Comparison of ENCODE assay signal across 8 cellular contexts in the genomic region with DNA sequence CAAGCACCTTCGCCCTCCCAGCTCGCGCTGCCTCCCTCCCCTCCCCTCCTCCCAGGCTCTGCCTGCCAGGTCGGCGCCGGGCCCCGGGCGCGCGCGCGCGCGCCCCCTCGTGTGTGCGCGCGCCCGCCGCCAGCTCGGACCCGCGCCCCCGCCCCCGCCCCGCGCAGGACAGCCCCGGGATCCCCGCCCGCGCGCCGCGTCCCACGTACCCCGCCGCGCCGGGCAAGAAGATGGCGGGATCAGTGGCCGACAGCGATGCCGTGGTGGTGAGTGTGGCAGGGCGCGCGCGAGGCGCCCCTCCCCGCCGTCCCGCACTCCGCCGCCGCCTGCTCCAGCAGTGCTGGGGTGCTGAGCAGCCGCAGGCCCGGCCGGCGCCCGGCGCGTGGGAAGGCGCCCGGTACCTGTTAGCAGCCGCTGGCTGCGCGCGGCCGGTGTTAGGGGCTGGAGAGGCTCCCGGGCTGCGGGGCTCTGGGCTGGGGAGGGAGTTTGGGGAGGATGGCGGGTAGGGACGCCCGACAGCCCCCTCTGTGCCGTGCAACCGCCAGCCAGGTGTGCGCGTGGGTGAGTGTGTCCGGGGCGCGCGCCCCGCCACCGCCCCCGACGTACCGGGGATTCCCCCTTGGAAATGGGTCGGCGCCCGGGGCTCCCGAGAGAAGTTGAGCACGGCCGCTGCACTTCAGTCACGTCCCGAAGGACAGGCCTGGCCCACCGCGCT. TPM values are rescaled to one million over a fixed set of nuclear protein-coding genes. Genes with fewer than 3 reads are reported as not detected.
DNase-seq lines count a peak whose midpoint lies in the region; ATAC-seq and TF ChIP-seq lines count a peak whose summit lies in the region.

No MANE protein-coding gene starts in this region.

- ATAC-seq in left lobe of liver, result peak; percentile 85
- no peak for ATAC-seq in HG03196 (IDR thresholded peaks at IDR 0.05; ENCODE audit: unreplicated experiment)

- DNase-seq in GM10266 (ENCODE audit: extremely low spot score), result peak; percentile 90
- peak; percentile 72 for DNase-seq in GM23248
- peak; percentile 35 for DNase-seq in activated CD4-positive, alpha-beta T cell treated with anti-CD3 and anti-CD28 coated beads, Interleukin-2, amount 50 U/mL, for 1 hour
- peak; percentile 79 for DNase-seq in coronary artery (ENCODE audit: low spot score)
- DNase-seq in left lobe of liver (ENCODE audit: low spot score), result peak; percentile 69
- DNase-seq in stimulated activated CD4-positive, alpha-beta T cell treated with anti-CD3 and anti-CD28 coated beads, Interleukin-2, amount 100 ng/mL, for 24 hours, result peak; percentile 54 to 61

- H3K9me3 ChIP-seq in GM23248 (ENCODE audit: low read depth), result no peaks in the 10 kb centered on the region
- no peaks in the 10 kb centered on the region for H3K9me3 ChIP-seq in Loucy (ENCODE audit: insufficient read depth, low read depth, low read length)

- TF ChIP-seq CTCF in GM10266 (IDR thresholded peaks at IDR 0.05; ENCODE audit: control insufficient read depth, insufficient read depth, low read depth, missing control alignments), result no peak
- no peak for TF ChIP-seq CTCF in Loucy (conservative IDR thresholded peaks at IDR 0.05; ENCODE audit: low read length)
- TF ChIP-seq CTCF in coronary artery (IDR thresholded peaks at IDR 0.05), result no peak

- WGBS in GM23248 (ENCODE audit: low coverage in 1 of 2, low lambda C conversion rate in 2 of 2, missing lambda C conversion rate in 2 of 2), 2 experiments, result 1 to 4% methylated on average over 35 to 42 of the region's 96 CpGs

- peak overlapping the region; percentile 62 for H3K4me2 ChIP-seq in GM23248 (ENCODE audit: unreplicated experiment)
- H3K4me2 ChIP-seq in Loucy (ENCODE audit: low read depth, low read length, poor library complexity, severe bottlenecking), result peak overlapping the region; percentile 49

- H3K9ac ChIP-seq in GM23248, result peak overlapping the region; percentile 79
- H3K9ac ChIP-seq in Loucy (ENCODE audit: low read depth, low read length, poor library complexity, severe bottlenecking), result peak overlapping the region; percentile 26

- H3K27ac ChIP-seq in GM23248 (no peak overlapping the region), coronary artery (peak overlapping the region; percentile 91 to 98)

- peaks cover 6% of the 10 kb centered on the region for H3K4me1 ChIP-seq in GM23248 (ENCODE audit: insufficient read depth)
- no peaks in the 10 kb centered on the region for H3K4me1 ChIP-seq in Loucy (ENCODE audit: insufficient read depth, low read length, poor library complexity, severe bottlenecking)

- H4K20me1 ChIP-seq in GM23248 (ENCODE audit: insufficient read depth) (no peaks in the 10 kb centered on the region), Loucy (ENCODE audit: insufficient read depth, low read length, poor library complexity, severe bottlenecking) (no peaks in the 10 kb centered on the region)

- no peaks in the 10 kb centered on the region for H3K79me2 ChIP-seq in GM23248 (ENCODE audit: insufficient read depth)
- no peaks in the 10 kb centered on the region for H3K79me2 ChIP-seq in Loucy (ENCODE audit: insufficient read depth, low read length)

- peaks cover 22% of the 10 kb centered on the region; the same call in 1 of the 2 replicates for H3K27me3 ChIP-seq in GM23248 (replicated peaks; ENCODE audit: insufficient read depth)
- H3K27me3 ChIP-seq in Loucy (ENCODE audit: insufficient read depth, low read length, poor library complexity, severe bottlenecking), result peaks cover 7% of the 10 kb centered on the region

- H3K36me3 ChIP-seq in GM23248 (ENCODE audit: low read depth) (no peaks in the 10 kb centered on the region), Loucy (ENCODE audit: insufficient read depth, low read length) (no peaks in the 10 kb centered on the region)

- in situ Hi-C loops in GM23248 (cut with MboI), result no loop called here

- H2AFZ ChIP-seq in GM23248 (peak overlapping the region; percentile 77), Loucy (ENCODE audit: low read length) (peak overlapping the region; percentile 80)

- H3F3A ChIP-seq in GM23248 (ENCODE audit: insufficient read depth), result 0 out of 2 replicates have a peak, but pooled peaks cover 4% of the 10 kb centered on the region
- H3F3A ChIP-seq in Loucy (ENCODE audit: low read depth), result no peaks in the 10 kb centered on the region

- peak overlapping the region; percentile 73 for H3K4me3 ChIP-seq in GM23248
- peak overlapping the region; percentile 72 for H3K4me3 ChIP-seq in Loucy (ENCODE audit: low read length, poor library complexity, severe bottlenecking)
- H3K4me3 ChIP-seq in coronary artery, result peak overlapping the region; percentile 96

- H3K9me2 ChIP-seq in GM23248 (ENCODE audit: insufficient read depth) (no peaks in the 10 kb centered on the region), Loucy (replicated peaks; ENCODE audit: low read depth, low read length) (no peaks in the 10 kb centered on the region)

RNA-seq across cellular contexts. Expression of gene LGALSL, which starts 0.5 kb away (rescaled TPM):
- 0.43 and 1.6 TPM in 2 replicates for total RNA-seq in GM23248 (2014; rRNA removed; shearing (Covaris generic))
- 0.60 and 0.70 TPM in 2 replicates for polyA plus RNA-seq in GM23248 (2016; fragmentation: Nextera tagmentation; extraction: Ambion mirVana)
- 5.5 TPM for total RNA-seq in left lobe of liver

Comparison
In these comparisons a context has a peak if more than half of its experiments do, and no peak if none do; other contexts are left out.
1. DNase-seq: peak in every context shown above with its lines; median percentile 90 in GM10266; 79 in coronary artery; 72 in GM23248; 69 in left lobe of liver; 58 in stimulated activated CD4-positive, alpha-beta T cell treated with anti-CD3 and anti-CD28 coated beads, Interleukin-2, amount 100 ng/mL, for 24 hours; 35 in activated CD4-positive, alpha-beta T cell treated with anti-CD3 and anti-CD28 coated beads, Interleukin-2, amount 50 U/mL, for 1 hour.